ENCODE assay signal across 1 cellular context in the genomic region with DNA sequence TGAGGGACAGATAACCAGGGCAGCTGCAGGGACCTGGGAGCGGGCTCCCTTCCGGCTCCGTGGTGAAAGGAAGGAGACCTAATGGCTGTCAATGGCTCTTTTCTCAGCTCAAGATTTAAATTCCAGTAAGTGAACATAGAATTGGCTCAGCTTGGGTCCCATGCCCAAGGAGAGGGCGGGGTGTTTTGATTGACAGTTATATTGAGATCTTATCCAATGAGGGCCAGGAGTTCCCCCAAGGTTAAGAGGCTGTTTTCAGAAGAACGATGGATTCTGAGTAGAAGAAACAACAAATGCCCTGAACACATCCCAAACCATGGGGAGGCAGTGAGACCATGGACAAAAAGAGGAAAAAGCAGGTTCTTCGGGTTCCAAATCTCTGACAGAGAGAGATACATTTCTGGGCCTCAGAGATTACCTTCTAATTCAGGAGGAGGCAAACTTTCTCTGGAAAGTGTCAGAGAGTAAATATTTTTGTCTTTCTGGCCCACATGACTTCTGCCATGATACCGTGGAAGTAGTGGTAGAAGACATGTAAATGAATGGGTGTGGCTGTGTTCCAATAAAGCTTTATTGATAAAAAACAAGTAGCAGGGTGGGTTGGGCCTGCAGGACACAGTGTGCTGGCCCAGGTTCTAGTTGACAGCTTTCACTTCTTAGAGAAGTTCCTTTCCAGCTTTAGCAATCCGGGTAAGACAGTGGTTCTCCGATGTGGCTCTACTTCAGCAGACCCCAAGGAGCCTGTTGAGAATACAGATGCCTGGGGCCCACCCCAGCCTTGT.
TF ChIP-seq lines count a peak whose summit lies in the region.

No MANE protein-coding gene starts in this region.

TF ChIP-seq in HepG2, 621 proteins besides CTCF, POLR2A, EP300 and RAD21:
- TF ChIP-seq ZBTB40 (IDR thresholded peaks at IDR 0.05) (0 out of 2 replicates have a peak, but pooled peaks have one; percentile 20), ZBTB40 (CRISPR knock-in tag; IDR thresholded peaks at IDR 0.05) (peak; percentile 76), SMC3 (IDR thresholded peaks at IDR 0.05; ENCODE audit: low read length) (no peak)
